ENCODE assay signal across 13 cellular contexts in genomic region chr7:94042381-94042780, GRCh38. TPM values are rescaled to one million over a fixed set of nuclear protein-coding genes. Genes with fewer than 3 reads are reported as not detected.
DNase-seq lines count a peak whose midpoint lies in the region; ATAC-seq and TF ChIP-seq lines count a peak whose summit lies in the region.
"Had no signal": no experiment of that assay in that cellular context is flagged by ENCODE, and none has a peak within 500 bp of the region (broad histone marks: within the 10 kb centered on the region; RNA-seq: fewer than 3 reads in every experiment).

No MANE protein-coding gene starts in this region.

- H3K36me3 Mint-ChIP-seq in natural killer cell treated with Interleukin-12 subunit alpha and Interleukin-12 subunit beta and Interleukin-15 and Interleukin-18, amount 100 ng/mL, for 72 hours: peaks cover 9% of the 10 kb centered on the region

- BruUV-seq in OCI-LY7 (replicated peaks; lab: Mats Ljungman, UMichigan): no TSS peak

- no peaks in the 10 kb centered on the region for H3K4me1 Mint-ChIP-seq in natural killer cell treated with Interleukin-12 subunit alpha and Interleukin-12 subunit beta and Interleukin-15 and Interleukin-18, amount 100 ng/mL, for 72 hours (ENCODE audit: low read depth in 2 of 2)

- POLR2A ChIA-PET in OCI-LY7 (lab: Charles Lee): interaction anchor here (0.6 to 1.4 kb wide), 9 partner anchors 8 to 80 kb away, joined by 3 to 12 read pairs (median 3); no protein-coding TSS in a partner anchor

- no peak for TF ChIP-seq CTCF in OCI-LY7 (conservative IDR thresholded peaks at IDR 0.05; ENCODE audit: low read length)

- peaks cover 22 to 51% of the 10 kb centered on the region in 2 donors for H3K27me3 Mint-ChIP-seq in natural killer cell treated with Interleukin-12 subunit alpha and Interleukin-12 subunit beta and Interleukin-15 and Interleukin-18, amount 100 ng/mL, for 72 hours

- H3K9me3 ChIP-seq in OCI-LY7 (ENCODE audit: low read length): no peaks in the 10 kb centered on the region; the same call in 1 of the 2 replicates

- H3K4me1 ChIP-seq in OCI-LY7 (ENCODE audit: insufficient read depth, low read length, poor library complexity, severe bottlenecking): peaks cover 53% of the 10 kb centered on the region

- H3K9me2 ChIP-seq in OCI-LY7 (ENCODE audit: insufficient read depth, low read length): no peaks in the 10 kb centered on the region

- intact Hi-C loops in OCI-LY7 (cut with micrococcal nuclease; ENCODE audit: unreplicated experiment) (no loop called here), Right ventricle myocardium superior (cut with DNase I) (no loop called here)

- no peak overlapping the region for H3K4me2 ChIP-seq in OCI-LY7 (ENCODE audit: low read length)
- H3K4me2 ChIP-seq: hepatocyte had no signal

- DNase-seq in OCI-LY7 (ENCODE audit: low spot score): peak; percentile 50
- no peak for DNase-seq in natural killer cell treated with Interleukin-12 subunit alpha and Interleukin-12 subunit beta and Interleukin-15 and Interleukin-18, amount 100 ng/mL, for 72 hours (ENCODE audit: low spot score)
- DNase-seq in NCI-H345 treated with DMSO at 0.1 percent for 48 hours (lab: John Stamatoyannopoulos, UW; ENCODE audit: unreplicated experiment): no peak
- DNase-seq in Right ventricle myocardium superior: no peak
- DNase-seq in activated CD4-positive, alpha-beta T cell treated with anti-CD3 and anti-CD28 coated beads, Interleukin-2, amount 50 U/mL, for 1 hour: no peak
- DNase-seq: activated T-cell treated with anti-CD3 and anti-CD28 coated beads for 4 hours, NCI-H1417, T-helper 9 cell had no signal

- H4K20me1 ChIP-seq in OCI-LY7 (ENCODE audit: insufficient read depth, low read length): no peaks in the 10 kb centered on the region

- no peak overlapping the region for H3K27ac ChIP-seq in OCI-LY7 (ENCODE audit: low read depth, low read length, poor library complexity, severe bottlenecking)
- H3K27ac ChIP-seq: hepatocyte had no signal

- no peaks in the 10 kb centered on the region for H3K9me3 Mint-ChIP-seq in natural killer cell treated with Interleukin-12 subunit alpha and Interleukin-12 subunit beta and Interleukin-15 and Interleukin-18, amount 100 ng/mL, for 72 hours

- H3K4me3 Mint-ChIP-seq in natural killer cell treated with Interleukin-12 subunit alpha and Interleukin-12 subunit beta and Interleukin-15 and Interleukin-18, amount 100 ng/mL, for 72 hours: no peak overlapping the region

- no peak overlapping the region for H2AFZ ChIP-seq in OCI-LY7 (ENCODE audit: low read length)
- H2AFZ ChIP-seq: hepatocyte had no signal

- CTCF ChIA-PET in OCI-LY7 (lab: Charles Lee; ENCODE audit: unreplicated experiment): no interaction called here

- H3K4me3 ChIP-seq in OCI-LY7 (ENCODE audit: low read depth, low read length, poor library complexity, severe bottlenecking): no peak overlapping the region
- H3K4me3 ChIP-seq: hepatocyte, lung had no signal

- ATAC-seq in GM18867 (IDR thresholded peaks at IDR 0.05; ENCODE audit: unreplicated experiment) (peak; percentile 88), GM21447 (IDR thresholded peaks at IDR 0.05; ENCODE audit: unreplicated experiment) (peak; percentile 92), HG03064 (IDR thresholded peaks at IDR 0.05; ENCODE audit: low read depth, unreplicated experiment) (peak; percentile 71), Right ventricle myocardium superior (ENCODE audit: poor library complexity) (no peak)
- no peak for ATAC-seq in natural killer cell treated with Interleukin-12 subunit alpha and Interleukin-12 subunit beta and Interleukin-15 and Interleukin-18, amount 100 ng/mL, for 72 hours

- no peaks in the 10 kb centered on the region for H3K79me2 ChIP-seq in OCI-LY7 (ENCODE audit: insufficient read depth, low read depth, low read length)
- H3K79me2 ChIP-seq: hepatocyte had no signal

- H3K27ac Mint-ChIP-seq in natural killer cell treated with Interleukin-12 subunit alpha and Interleukin-12 subunit beta and Interleukin-15 and Interleukin-18, amount 100 ng/mL, for 72 hours: no peak overlapping the region

- no peaks in the 10 kb centered on the region for H3K36me3 ChIP-seq in OCI-LY7 (ENCODE audit: insufficient read depth, low read length)

RNA-seq across cellular contexts. Expression of gene BET1, which starts 38.2 kb away (rescaled TPM):
- 14.3 and 20.4 TPM in 2 replicates for total RNA-seq in OCI-LY7 (2014; rRNA removed; shearing (Covaris generic))
- total RNA-seq in OCI-LY7 (2022) (31.6 and 32.8 TPM in 2 replicates), Right ventricle myocardium superior (12.6 TPM)
- total RNA-seq in natural killer cell treated with Interleukin-12 subunit alpha and Interleukin-12 subunit beta and Interleukin-15 and Interleukin-18, amount 100 ng/mL, for 72 hours: 10 to 100 TPM; 18.1 to 23.8 TPM

Comparison
In these comparisons a context has a peak if more than half of its experiments do, and no peak if none do; other contexts are left out.
1. ATAC-seq: peak in GM18867 (single experiment), GM21447 (single experiment) and HG03064 (single experiment); none in natural killer cell treated with Interleukin-12 subunit alpha and Interleukin-12 subunit beta and Interleukin-15 and Interleukin-18, amount 100 ng/mL, for 72 hours (0 of 2) and Right ventricle myocardium superior (single experiment).